ENCODE assay signal across 25 cellular contexts in genomic region chr2:220682616-220683015, GRCh38.
DNase-seq lines count a peak whose midpoint lies in the region; FAIRE-seq and TF ChIP-seq lines count a peak whose summit lies in the region.
"Had no signal": no experiment of that assay in that cellular context is flagged by ENCODE, and none has a peak within 500 bp of the region (broad histone marks: within the 10 kb centered on the region; RNA-seq: fewer than 3 reads in every experiment).

No MANE protein-coding gene starts in this region.

- no peaks in the 10 kb centered on the region for H3K9me3 Mint-ChIP-seq in CD14-positive monocyte
- H3K9me3 Mint-ChIP-seq: activated naive CD4-positive, alpha-beta T cell treated with anti-CD3 and anti-CD28 coated beads, Interleukin-2, amount 50 U/mL, for 24 hours; naive thymus-derived CD8-positive, alpha-beta T cell had no signal

- H3K4me1 Mint-ChIP-seq in CD14-positive monocyte = no peaks in the 10 kb centered on the region
- H3K4me1 Mint-ChIP-seq: activated naive CD4-positive, alpha-beta T cell treated with anti-CD3 and anti-CD28 coated beads, Interleukin-2, amount 50 U/mL, for 24 hours; naive thymus-derived CD8-positive, alpha-beta T cell had no signal

- H3K27ac Mint-ChIP-seq in CD14-positive monocyte = no peak overlapping the region
- H3K27ac Mint-ChIP-seq: activated naive CD4-positive, alpha-beta T cell treated with anti-CD3 and anti-CD28 coated beads, Interleukin-2, amount 50 U/mL, for 24 hours; naive thymus-derived CD8-positive, alpha-beta T cell had no signal

- CTCF ChIA-PET in RWPE1 (lab: Yijun Ruan, JAX) = interaction anchor here (0.6 kb wide), 3 partner anchors 33 to 739 kb away, joined by 3 to 6 read pairs (median 3); no protein-coding TSS in a partner anchor

- H3K4me3 Mint-ChIP-seq in CD14-positive monocyte = no peak overlapping the region
- H3K4me3 Mint-ChIP-seq: activated naive CD4-positive, alpha-beta T cell treated with anti-CD3 and anti-CD28 coated beads, Interleukin-2, amount 50 U/mL, for 24 hours; naive thymus-derived CD8-positive, alpha-beta T cell had no signal

- H3K27ac ChIP-seq in RWPE1 = no peak overlapping the region
- H3K27ac ChIP-seq: prostate gland, SJCRH30, thoracic aorta had no signal

- no peak overlapping the region for H3K4me3 ChIP-seq in fibroblast of the aortic adventitia (ENCODE audit: low read depth, low read length)
- H3K4me3 ChIP-seq: prostate gland, SJCRH30, thoracic aorta had no signal

- no peak for FAIRE-seq in GM19239 (lab: Jason Lieb, UNC)
- FAIRE-seq: G401.6, urothelium cell line had no signal

- POLR2A ChIA-PET in RWPE1 (lab: Yijun Ruan, JAX; ENCODE audit: low non-redundant PET) = no interaction called here

- intact Hi-C loops in CD14-positive monocyte (cut with micrococcal nuclease) = no loop called here

- H3K36me3 Mint-ChIP-seq in CD14-positive monocyte = no peaks in the 10 kb centered on the region
- H3K36me3 Mint-ChIP-seq: activated naive CD4-positive, alpha-beta T cell treated with anti-CD3 and anti-CD28 coated beads, Interleukin-2, amount 50 U/mL, for 24 hours; naive thymus-derived CD8-positive, alpha-beta T cell had no signal

- peaks cover 1 to 2% (median 2%) of the 10 kb centered on the region in 3 donors for H3K27me3 Mint-ChIP-seq in CD14-positive monocyte (ENCODE audit: low read depth in 3 of 3)

- TF ChIP-seq CTCF in RWPE1 (conservative IDR thresholded peaks at IDR 0.05; ENCODE audit: low read depth) = no peak
- no peak for TF ChIP-seq CTCF in fibroblast of the aortic adventitia (IDR thresholded peaks at IDR 0.05; ENCODE audit: insufficient read depth, low read length)
- no peak for TF ChIP-seq CTCF in CD14-positive monocyte (IDR thresholded peaks at IDR 0.05)

- DNase-seq in DMS153 (lab: John Stamatoyannopoulos, UW) (peak; percentile 11), ELR (ENCODE audit: low read depth) (peak; percentile 38), RWPE1 (ENCODE audit: low spot score) (peak; percentile 40), fibroblast of the aortic adventitia (ENCODE audit: low read depth) (peak; percentile 7), GM19239 (ENCODE audit: insufficient read length, low spot score) (no peak), dermis blood vessel endothelial cell (no peak), CD14-positive monocyte (ENCODE audit: low spot score) (no peak), NCI-H526 treated with DMSO at 0.1 percent for 48 hours (lab: John Stamatoyannopoulos, UW) (no peak)
- DNase-seq: activated CD4-positive, alpha-beta T cell treated with anti-CD3 and anti-CD28 coated beads, Interleukin-2, amount 50 U/mL, for 48 hours; activated CD8-positive, alpha-beta memory T cell treated with anti-CD3 and anti-CD28 coated beads, Interleukin-2, amount 50 U/mL, for 4 hours; aorta; C1 segment of cervical spinal cord; cortex of kidney; islet precursor cell; naive thymus-derived CD8-positive, alpha-beta T cell; NCI-H510A; nucleus accumbens; SJCRH30; stimulated activated naive CD4-positive, alpha-beta T cell treated with Interleukin-2 at 50 U/mL for 16 hours; T-helper 1 cell had no signal

Comparison
In these comparisons a context has a peak if more than half of its experiments do, and no peak if none do; other contexts are left out.
1. DNase-seq: peak in DMS153 (single experiment), ELR (single experiment), RWPE1 (single experiment) and fibroblast of the aortic adventitia (single experiment); none in GM19239 (single experiment), dermis blood vessel endothelial cell (single experiment), CD14-positive monocyte (single experiment) and NCI-H526 treated with DMSO at 0.1 percent for 48 hours (single experiment).